1 cellular context compared by ENCODE assay signal in genomic region chr10:122421747-122422146, GRCh38.
TF ChIP-seq lines count a peak whose summit lies in the region.

No MANE protein-coding gene starts in this region.

TF ChIP-seq in HepG2, 621 proteins besides CTCF, POLR2A, EP300 and RAD21:
- TF ChIP-seq ATAD3A (CRISPR knock-in tag; IDR thresholded peaks at IDR 0.05) (no peak), MLLT10 (CRISPR knock-in tag; IDR thresholded peaks at IDR 0.05) (no peak), HOXA3 (CRISPR knock-in tag; IDR thresholded peaks at IDR 0.05) (no peak), SSRP1 (CRISPR knock-in tag; IDR thresholded peaks at IDR 0.05) (no peak)
- TF ChIP-seq, protein P1, sequence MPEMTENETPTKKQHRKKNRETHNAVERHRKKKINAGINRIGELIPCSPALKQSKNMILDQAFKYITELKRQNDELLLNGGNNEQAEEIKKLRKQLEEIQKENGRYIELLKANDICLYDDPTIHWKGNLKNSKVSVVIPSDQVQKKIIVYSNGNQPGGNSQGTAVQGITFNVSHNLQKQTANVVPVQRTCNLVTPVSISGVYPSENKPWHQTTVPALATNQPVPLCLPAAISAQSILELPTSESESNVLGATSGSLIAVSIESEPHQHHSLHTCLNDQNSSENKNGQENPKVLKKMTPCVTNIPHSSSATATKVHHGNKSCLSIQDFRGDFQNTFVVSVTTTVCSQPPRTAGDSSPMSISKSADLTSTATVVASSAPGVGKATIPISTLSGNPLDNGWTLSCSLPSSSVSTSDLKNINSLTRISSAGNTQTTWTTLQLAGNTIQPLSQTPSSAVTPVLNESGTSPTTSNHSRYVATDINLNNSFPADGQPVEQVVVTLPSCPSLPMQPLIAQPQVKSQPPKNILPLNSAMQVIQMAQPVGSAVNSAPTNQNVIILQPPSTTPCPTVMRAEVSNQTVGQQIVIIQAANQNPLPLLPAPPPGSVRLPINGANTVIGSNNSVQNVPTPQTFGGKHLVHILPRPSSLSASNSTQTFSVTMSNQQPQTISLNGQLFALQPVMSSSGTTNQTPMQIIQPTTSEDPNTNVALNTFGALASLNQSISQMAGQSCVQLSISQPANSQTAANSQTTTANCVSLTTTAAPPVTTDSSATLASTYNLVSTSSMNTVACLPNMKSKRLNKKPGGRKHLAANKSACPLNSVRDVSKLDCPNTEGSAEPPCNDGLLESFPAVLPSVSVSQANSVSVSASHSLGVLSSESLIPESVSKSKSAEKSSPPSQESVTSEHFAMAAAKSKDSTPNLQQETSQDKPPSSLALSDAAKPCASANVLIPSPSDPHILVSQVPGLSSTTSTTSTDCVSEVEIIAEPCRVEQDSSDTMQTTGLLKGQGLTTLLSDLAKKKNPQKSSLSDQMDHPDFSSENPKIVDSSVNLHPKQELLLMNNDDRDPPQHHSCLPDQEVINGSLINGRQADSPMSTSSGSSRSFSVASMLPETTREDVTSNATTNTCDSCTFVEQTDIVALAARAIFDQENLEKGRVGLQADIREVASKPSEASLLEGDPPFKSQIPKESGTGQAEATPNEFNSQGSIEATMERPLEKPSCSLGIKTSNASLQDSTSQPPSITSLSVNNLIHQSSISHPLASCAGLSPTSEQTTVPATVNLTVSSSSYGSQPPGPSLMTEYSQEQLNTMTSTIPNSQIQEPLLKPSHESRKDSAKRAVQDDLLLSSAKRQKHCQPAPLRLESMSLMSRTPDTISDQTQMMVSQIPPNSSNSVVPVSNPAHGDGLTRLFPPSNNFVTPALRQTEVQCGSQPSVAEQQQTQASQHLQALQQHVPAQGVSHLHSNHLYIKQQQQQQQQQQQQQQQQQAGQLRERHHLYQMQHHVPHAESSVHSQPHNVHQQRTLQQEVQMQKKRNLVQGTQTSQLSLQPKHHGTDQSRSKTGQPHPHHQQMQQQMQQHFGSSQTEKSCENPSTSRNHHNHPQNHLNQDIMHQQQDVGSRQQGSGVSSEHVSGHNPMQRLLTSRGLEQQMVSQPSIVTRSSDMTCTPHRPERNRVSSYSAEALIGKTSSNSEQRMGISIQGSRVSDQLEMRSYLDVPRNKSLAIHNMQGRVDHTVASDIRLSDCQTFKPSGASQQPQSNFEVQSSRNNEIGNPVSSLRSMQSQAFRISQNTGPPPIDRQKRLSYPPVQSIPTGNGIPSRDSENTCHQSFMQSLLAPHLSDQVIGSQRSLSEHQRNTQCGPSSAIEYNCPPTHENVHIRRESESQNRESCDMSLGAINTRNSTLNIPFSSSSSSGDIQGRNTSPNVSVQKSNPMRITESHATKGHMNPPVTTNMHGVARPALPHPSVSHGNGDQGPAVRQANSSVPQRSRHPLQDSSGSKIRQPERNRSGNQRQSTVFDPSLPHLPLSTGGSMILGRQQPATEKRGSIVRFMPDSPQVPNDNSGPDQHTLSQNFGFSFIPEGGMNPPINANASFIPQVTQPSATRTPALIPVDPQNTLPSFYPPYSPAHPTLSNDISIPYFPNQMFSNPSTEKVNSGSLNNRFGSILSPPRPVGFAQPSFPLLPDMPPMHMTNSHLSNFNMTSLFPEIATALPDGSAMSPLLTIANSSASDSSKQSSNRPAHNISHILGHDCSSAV (CRISPR knock-in tag; IDR thresholded peaks at IDR 0.05; ENCODE audit: borderline replicate concordance): no peak
